11 cellular contexts compared by ENCODE assay signal in the genomic region with DNA sequence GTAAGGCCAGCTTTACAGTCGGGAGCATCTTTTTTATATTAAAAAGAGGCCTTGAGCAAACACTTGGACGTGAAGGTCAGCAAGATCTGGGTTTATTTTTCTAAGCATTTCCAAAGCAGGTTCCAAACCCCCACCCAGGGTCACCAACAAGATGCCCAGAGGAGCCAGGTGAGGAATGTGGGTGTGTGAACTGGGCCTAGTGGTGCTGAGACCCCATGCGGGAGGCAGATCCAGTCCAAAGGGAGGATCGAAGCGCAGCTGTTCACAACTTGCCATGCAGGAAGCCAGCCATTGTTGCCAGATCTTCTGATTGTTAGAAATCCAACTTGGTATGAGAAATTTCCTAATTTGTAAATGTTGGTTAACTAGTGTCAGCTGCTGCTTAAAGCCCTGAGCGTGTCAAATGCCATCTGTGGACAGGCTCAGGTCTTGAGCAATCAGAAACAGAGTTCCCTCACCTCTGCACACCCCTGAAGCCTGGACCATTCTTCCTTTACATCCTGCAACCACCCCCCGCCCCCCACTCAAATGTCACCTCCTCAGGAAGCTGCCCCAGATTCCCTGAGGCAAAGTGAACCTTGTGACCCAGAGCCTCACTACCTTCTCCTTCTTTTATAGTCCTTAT. TPM values are rescaled to one million over a fixed set of nuclear protein-coding genes. Genes with fewer than 3 reads are reported as not detected.
A peak's percentile ranks its signal among the peaks of the same experiment; 100 is the strongest.
DNase-seq lines count a peak whose midpoint lies in the region; ATAC-seq lines count a peak whose summit lies in the region.
"Had no signal": no experiment of that assay in that cellular context is flagged by ENCODE, and none has a peak within 500 bp of the region (broad histone marks: within the 10 kb centered on the region; RNA-seq: fewer than 3 reads in every experiment).

No MANE protein-coding gene starts in this region.

- peak overlapping the region; percentile 98 for H3K27ac Mint-ChIP-seq in activated T-cell treated with anti-CD3 and anti-CD28 coated beads, Interleukin-2, amount 50 U/mL, for 72 hours
- H3K27ac Mint-ChIP-seq in central memory CD8-positive, alpha-beta T cell (ENCODE audit: low read depth), result peak overlapping the region; percentile 99
- peak overlapping the region; percentile 42 for H3K27ac Mint-ChIP-seq in stimulated activated naive B cell treated with anti-CD40 and anti-IgM and Interleukin-4, amounts not matched to agents 10 μg/mL and 1 μg/mL and 100 μg/mL, for 72 hours

- H3K9me3 Mint-ChIP-seq in activated T-cell treated with anti-CD3 and anti-CD28 coated beads, Interleukin-2, amount 50 U/mL, for 72 hours, result peaks cover 0 to 2% of the 10 kb centered on the region in 2 donors
- H3K9me3 Mint-ChIP-seq in central memory CD8-positive, alpha-beta T cell, result no peaks in the 10 kb centered on the region
- H3K9me3 Mint-ChIP-seq in stimulated activated naive B cell treated with anti-CD40 and anti-IgM and Interleukin-4, amounts not matched to agents 10 μg/mL and 1 μg/mL and 100 μg/mL, for 72 hours, result peaks cover 3 to 9% of the 10 kb centered on the region in 2 donors

- no peak for DNase-seq in activated T-cell treated with anti-CD3 and anti-CD28 coated beads, Interleukin-2, amount 50 U/mL, for 72 hours
- DNase-seq in activated T-cell treated with anti-CD3 and anti-CD28 coated beads for 4 hours (no peak), NOMO-1 treated with DMSO at 0.1 percent for 48 hours (lab: John Stamatoyannopoulos, UW; ENCODE audit: unreplicated experiment) (peak; percentile 16), ureter (ENCODE audit: low spot score) (no peak)
- DNase-seq in central memory CD8-positive, alpha-beta T cell (ENCODE audit: low spot score in 2 of 2), result no peak
- no peak for DNase-seq in stimulated activated naive B cell treated with anti-CD40 and anti-IgM and Interleukin-4, amounts not matched to agents 10 μg/mL and 1 μg/mL and 100 μg/mL, for 72 hours
- DNase-seq: body of pancreas; NCI-H226; stimulated activated CD4-positive, alpha-beta T cell treated with anti-CD3 and anti-CD28 coated beads, Interleukin-2, amount 100 ng/mL, for 24 hours had no signal

- H3K4me3 Mint-ChIP-seq in activated T-cell treated with anti-CD3 and anti-CD28 coated beads, Interleukin-2, amount 50 U/mL, for 72 hours, result peak overlapping the region; percentile 77 to 91
- H3K4me3 Mint-ChIP-seq in central memory CD8-positive, alpha-beta T cell, result peak overlapping the region; percentile 71
- H3K4me3 Mint-ChIP-seq in stimulated activated naive B cell treated with anti-CD40 and anti-IgM and Interleukin-4, amounts not matched to agents 10 μg/mL and 1 μg/mL and 100 μg/mL, for 72 hours, result no peak overlapping the region

- peaks cover 22 to 30% of the 10 kb centered on the region in 2 donors for H3K36me3 Mint-ChIP-seq in activated T-cell treated with anti-CD3 and anti-CD28 coated beads, Interleukin-2, amount 50 U/mL, for 72 hours (ENCODE audit: insufficient read depth in 2 of 2)
- H3K36me3 Mint-ChIP-seq in central memory CD8-positive, alpha-beta T cell (ENCODE audit: insufficient read depth), result peaks cover 36% of the 10 kb centered on the region
- H3K36me3 Mint-ChIP-seq in stimulated activated naive B cell treated with anti-CD40 and anti-IgM and Interleukin-4, amounts not matched to agents 10 μg/mL and 1 μg/mL and 100 μg/mL, for 72 hours, result peaks cover 27 to 68% of the 10 kb centered on the region in 2 donors

- H3K4me1 Mint-ChIP-seq in activated T-cell treated with anti-CD3 and anti-CD28 coated beads, Interleukin-2, amount 50 U/mL, for 72 hours (ENCODE audit: low read depth), result peaks cover 99% of the 10 kb centered on the region
- peaks cover 95% of the 10 kb centered on the region for H3K4me1 Mint-ChIP-seq in central memory CD8-positive, alpha-beta T cell
- H3K4me1 Mint-ChIP-seq in stimulated activated naive B cell treated with anti-CD40 and anti-IgM and Interleukin-4, amounts not matched to agents 10 μg/mL and 1 μg/mL and 100 μg/mL, for 72 hours, result peaks cover 68 to 95% of the 10 kb centered on the region in 2 donors

- no peak for ATAC-seq in activated T-cell treated with anti-CD3 and anti-CD28 coated beads, Interleukin-2, amount 50 U/mL, for 72 hours (replicated peaks in 1 of 2)
- no peak for ATAC-seq in central memory CD8-positive, alpha-beta T cell (replicated peaks; ENCODE audit: extremely low read depth, poor library complexity, severe bottlenecking)
- ATAC-seq in stimulated activated naive B cell treated with anti-CD40 and anti-IgM and Interleukin-4, amounts not matched to agents 10 μg/mL and 1 μg/mL and 100 μg/mL, for 72 hours (replicated peaks), result no peak
- no peak for ATAC-seq in GM21723 (IDR thresholded peaks at IDR 0.05; ENCODE audit: unreplicated experiment)
- ATAC-seq in GM21619 (IDR thresholded peaks at IDR 0.05; ENCODE audit: unreplicated experiment), result no peak
- ATAC-seq: body of pancreas had no signal

- no peaks in the 10 kb centered on the region for H3K27me3 Mint-ChIP-seq in activated T-cell treated with anti-CD3 and anti-CD28 coated beads, Interleukin-2, amount 50 U/mL, for 72 hours (ENCODE audit: low read depth)
- no peaks in the 10 kb centered on the region for H3K27me3 Mint-ChIP-seq in central memory CD8-positive, alpha-beta T cell
- no peaks in the 10 kb centered on the region for H3K27me3 Mint-ChIP-seq in stimulated activated naive B cell treated with anti-CD40 and anti-IgM and Interleukin-4, amounts not matched to agents 10 μg/mL and 1 μg/mL and 100 μg/mL, for 72 hours

RNA-seq across cellular contexts. Expression of gene NFATC2, which starts 46.5 kb away (rescaled TPM):
- 10 to 100 TPM; 29.4 to 39.9 TPM for total RNA-seq in activated T-cell treated with anti-CD3 and anti-CD28 coated beads, Interleukin-2, amount 50 U/mL, for 72 hours
- total RNA-seq in ureter, result 10.6 TPM

Comparison
In these comparisons a context has a peak if more than half of its experiments do, and no peak if none do; other contexts are left out.
1. H3K27ac Mint-ChIP-seq: peak in every context shown above with its lines; median percentile 99 in central memory CD8-positive, alpha-beta T cell; 98 in activated T-cell treated with anti-CD3 and anti-CD28 coated beads, Interleukin-2, amount 50 U/mL, for 72 hours; 42 in stimulated activated naive B cell treated with anti-CD40 and anti-IgM and Interleukin-4, amounts not matched to agents 10 μg/mL and 1 μg/mL and 100 μg/mL, for 72 hours.
2. H3K4me3 Mint-ChIP-seq: peak in activated T-cell treated with anti-CD3 and anti-CD28 coated beads, Interleukin-2, amount 50 U/mL, for 72 hours (2 of 2) and central memory CD8-positive, alpha-beta T cell (single experiment); none in stimulated activated naive B cell treated with anti-CD40 and anti-IgM and Interleukin-4, amounts not matched to agents 10 μg/mL and 1 μg/mL and 100 μg/mL, for 72 hours (0 of 2).